Comparison of ENCODE assay signal across 3 cellular contexts in genomic region chr7:77219701-77220331, GRCh38. TPM values are rescaled to one million over a fixed set of nuclear protein-coding genes. Genes with fewer than 3 reads are reported as not detected.
"Had no signal": no experiment of that assay in that cellular context is flagged by ENCODE, and none has a peak within 500 bp of the region (broad histone marks: within the 10 kb centered on the region; RNA-seq: fewer than 3 reads in every experiment).

No MANE protein-coding gene starts in this region.

RNA-seq across cellular contexts. Expression of gene FGL2, which starts 20.2 kb away (rescaled TPM):
- total RNA-seq: M059J, PC-3 had no signal
- polyA plus RNA-seq: SK-N-SH had no signal
